17 cellular contexts compared by ENCODE assay signal in the genomic region with DNA sequence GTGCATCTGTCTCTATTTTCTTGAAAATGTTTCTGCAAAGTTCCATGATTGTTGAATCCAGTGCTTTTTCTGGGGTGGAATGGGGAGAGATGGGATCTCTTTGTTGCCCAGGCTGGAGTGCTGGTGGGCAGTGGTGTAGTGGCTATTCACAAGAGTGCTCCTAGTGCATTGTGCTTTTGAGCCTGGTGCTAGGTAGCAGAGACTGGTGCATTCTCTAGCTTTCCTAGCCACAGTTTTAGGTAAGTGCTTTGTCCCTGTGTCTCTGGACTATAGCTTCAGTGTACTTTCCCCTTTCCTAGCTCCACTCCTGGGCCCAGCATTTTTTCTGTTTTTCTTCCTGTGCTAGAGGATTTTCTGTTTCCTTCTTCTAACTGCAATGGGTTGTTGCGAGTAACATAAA.
DNase-seq lines count a peak whose midpoint lies in the region; ATAC-seq and TF ChIP-seq lines count a peak whose summit lies in the region.
"Had no signal": no experiment of that assay in that cellular context is flagged by ENCODE, and none has a peak within 500 bp of the region (broad histone marks: within the 10 kb centered on the region; RNA-seq: fewer than 3 reads in every experiment).

No MANE protein-coding gene starts in this region.

- H4K5ac ChIP-seq in H9 (ENCODE audit: insufficient read length, low read depth, low read length): no peak overlapping the region

- no peak overlapping the region for H4K91ac ChIP-seq in H9 (ENCODE audit: insufficient read length, low read depth, low read length)

- no peaks in the 10 kb centered on the region for H3K79me1 ChIP-seq in H9 (ENCODE audit: insufficient read depth, low read depth, low read length, poor library complexity, severe bottlenecking)

- H2AK5ac ChIP-seq in H9 (ENCODE audit: insufficient read length, low read length): no peak overlapping the region

- H3K27ac ChIP-seq in H9 (ENCODE audit: insufficient read length, low read depth, low read length): no peak overlapping the region
- H3K27ac ChIP-seq in OCI-LY3 (ENCODE audit: low read length): no peak overlapping the region
- H3K27ac ChIP-seq: C4-2B, HL-60 had no signal

- H3K79me2 ChIP-seq in H9 (ENCODE audit: insufficient read depth, low read length): no peaks in the 10 kb centered on the region
- no peaks in the 10 kb centered on the region for H3K79me2 ChIP-seq in OCI-LY3 (ENCODE audit: low read length)

- H3K4me3 Mint-ChIP-seq in H9: no peak overlapping the region
- H3K4me3 Mint-ChIP-seq in endothelial cell (ENCODE audit: unreplicated experiment): no peak overlapping the region
- H3K4me3 Mint-ChIP-seq in nephron progenitor cell: no peak overlapping the region

- H3K36me3 Mint-ChIP-seq in H9 (ENCODE audit: insufficient read depth in 1 of 3, low read depth in 3 of 3): peaks cover 0 to 8% (median 0%) of the 10 kb centered on the region in 3 experiments; a peak in 1 of 7 replicates
- H3K36me3 Mint-ChIP-seq in endothelial cell (ENCODE audit: low read depth, unreplicated experiment): no peaks in the 10 kb centered on the region
- H3K36me3 Mint-ChIP-seq in nephron progenitor cell (ENCODE audit: low read depth): no peaks in the 10 kb centered on the region

- no peaks in the 10 kb centered on the region for H4K20me1 ChIP-seq in H9 (ENCODE audit: control insufficient read depth, insufficient read depth, insufficient read length)
- H4K20me1 ChIP-seq in OCI-LY3 (ENCODE audit: insufficient read depth, low read length): no peaks in the 10 kb centered on the region

- H3K27ac Mint-ChIP-seq in H9 (peak overlapping the region; percentile 56 to 77 (median 71); a peak in 6 of 7 replicates), endothelial cell (ENCODE audit: unreplicated experiment) (peak overlapping the region; percentile 61), nephron progenitor cell (peak overlapping the region; percentile 50)

- H3K23me2 ChIP-seq in H9 (ENCODE audit: insufficient read length, low read depth, low read length, poor library complexity, severe bottlenecking): no peaks in the 10 kb centered on the region

- no peak overlapping the region for H3K18ac ChIP-seq in H9 (ENCODE audit: insufficient read length, low read depth, low read length)

- H3K4me2 ChIP-seq in H9 (ENCODE audit: insufficient read depth, insufficient read length, low read length) (no peak overlapping the region), OCI-LY3 (ENCODE audit: low read length) (no peak overlapping the region)

- H3K14ac ChIP-seq in H9 (ENCODE audit: insufficient read depth, low read length): no peak overlapping the region

- H2BK120ac ChIP-seq in H9 (ENCODE audit: low read depth, low read length, poor library complexity, severe bottlenecking): no peak overlapping the region

- H2AFZ ChIP-seq in H9 (ENCODE audit: low read length): peak overlapping the region; percentile 80
- 0 out of 2 replicates have a peak overlapping the region, but pooled peaks have one; percentile 19 for H2AFZ ChIP-seq in OCI-LY3 (ENCODE audit: low read depth, low read length)

- H3K27me3 Mint-ChIP-seq in H9 (ENCODE audit: low read depth) (no peaks in the 10 kb centered on the region), endothelial cell (ENCODE audit: unreplicated experiment) (no peaks in the 10 kb centered on the region), nephron progenitor cell (ENCODE audit: low read depth, poor library complexity) (no peaks in the 10 kb centered on the region)

- no peak overlapping the region for H3K56ac ChIP-seq in H9 (ENCODE audit: insufficient read length, low read depth, low read length)

- no peak overlapping the region for H2BK12ac ChIP-seq in H9 (ENCODE audit: insufficient read length, low read depth, low read length)

- H3K4me1 ChIP-seq in H9 (ENCODE audit: insufficient read depth, low read length) (no peaks in the 10 kb centered on the region; the same call in 1 of the 2 replicates), OCI-LY3 (ENCODE audit: low read length) (peaks cover 10% of the 10 kb centered on the region)

- no peak for ATAC-seq in GM21515 (IDR thresholded peaks at IDR 0.05; ENCODE audit: unreplicated experiment)
- ATAC-seq in HG03280 (IDR thresholded peaks at IDR 0.05; ENCODE audit: unreplicated experiment): no peak

- H3K23ac ChIP-seq in H9 (ENCODE audit: insufficient read length, low read depth, low read length): no peak overlapping the region

- H3K9me3 Mint-ChIP-seq in H9: peaks cover 0 to 4% of the 10 kb centered on the region in 2 experiments; a peak in 4 of 5 replicates
- no peaks in the 10 kb centered on the region for H3K9me3 Mint-ChIP-seq in endothelial cell (ENCODE audit: unreplicated experiment)
- no peaks in the 10 kb centered on the region for H3K9me3 Mint-ChIP-seq in nephron progenitor cell

- H3K36me3 ChIP-seq in OCI-LY3 (replicated peaks; ENCODE audit: low read depth, low read length): peaks cover 6% of the 10 kb centered on the region

- H3K4me3 ChIP-seq in OCI-LY3 (ENCODE audit: low read length): no peak overlapping the region

- no peak overlapping the region for H4K8ac ChIP-seq in H9 (replicated peaks; ENCODE audit: insufficient read length, low read depth, low read length)

- DNase-seq in H9: no peak
- DNase-seq in endothelial cell (ENCODE audit: low spot score): no peak
- DNase-seq in nephron progenitor cell: no peak
- DNase-seq in hippocampal formation (lab: John Stamatoyannopoulos, UW): no peak
- DNase-seq in anterior cingulate cortex (lab: John Stamatoyannopoulos, UW): no peak
- DNase-seq: DMS 273 treated with DMSO at 0.1 percent for 48 hours, HCEC 1CT, NCI-H1436 treated with DMSO at 0.1 percent for 48 hours, NCI-H2081, NCI-H226, NCI-H524 treated with DMSO at 0.1 percent for 48 hours, SIG-M5 had no signal

- H2BK20ac ChIP-seq in H9 (ENCODE audit: low read depth, low read length, poor library complexity, severe bottlenecking): no peak overlapping the region

- H3K9ac ChIP-seq in H9 (ENCODE audit: extremely low read depth, insufficient read length, low read length) (no peak overlapping the region), OCI-LY3 (ENCODE audit: low read length) (no peak overlapping the region)

- TF ChIP-seq CTCF in H9 (conservative IDR thresholded peaks at IDR 0.05): no peak
- TF ChIP-seq CTCF in OCI-LY3 (IDR thresholded peaks at IDR 0.05; ENCODE audit: low read depth, low read length): no peak
- TF ChIP-seq CTCF in endothelial cell (IDR thresholded peaks at IDR 0.05; ENCODE audit: unreplicated experiment): no peak
- no peak for TF ChIP-seq CTCF in nephron progenitor cell (IDR thresholded peaks at IDR 0.05)

- H2BK15ac ChIP-seq in H9 (ENCODE audit: low read depth, low read length): no peak overlapping the region

- no CpG with 5 or more reads among the region's 1 CpG for WGBS in H9 (ENCODE audit: extremely low coverage, insufficient read length, low lambda C conversion rate)

- H3T11ph ChIP-seq in H9 (ENCODE audit: low read length): no peak overlapping the region

- peaks cover 7% of the 10 kb centered on the region in 2 experiments; a peak in 3 of 4 replicates for H3K4me1 Mint-ChIP-seq in H9
- H3K4me1 Mint-ChIP-seq in endothelial cell (ENCODE audit: unreplicated experiment): peaks cover 14% of the 10 kb centered on the region
- no peaks in the 10 kb centered on the region for H3K4me1 Mint-ChIP-seq in nephron progenitor cell

- H2BK5ac ChIP-seq in H9 (ENCODE audit: insufficient read length, low read length): no peak overlapping the region

- H3K27me3 ChIP-seq in H9 (ENCODE audit: insufficient read depth, low read length) (no peaks in the 10 kb centered on the region), OCI-LY3 (ENCODE audit: low read depth, low read length) (no peaks in the 10 kb centered on the region)

- no peak overlapping the region for H3K4ac ChIP-seq in H9 (ENCODE audit: low read depth, low read length)

- no peaks in the 10 kb centered on the region for H3K9me3 ChIP-seq in H9 (ENCODE audit: control insufficient read depth, low read depth, low read length)
- H3K9me3 ChIP-seq in OCI-LY3 (ENCODE audit: insufficient read depth, low read length): peaks cover 17% of the 10 kb centered on the region; the same call in 1 of the 2 replicates
